Comparison of ENCODE assay signal across 8 cellular contexts in the genomic region with DNA sequence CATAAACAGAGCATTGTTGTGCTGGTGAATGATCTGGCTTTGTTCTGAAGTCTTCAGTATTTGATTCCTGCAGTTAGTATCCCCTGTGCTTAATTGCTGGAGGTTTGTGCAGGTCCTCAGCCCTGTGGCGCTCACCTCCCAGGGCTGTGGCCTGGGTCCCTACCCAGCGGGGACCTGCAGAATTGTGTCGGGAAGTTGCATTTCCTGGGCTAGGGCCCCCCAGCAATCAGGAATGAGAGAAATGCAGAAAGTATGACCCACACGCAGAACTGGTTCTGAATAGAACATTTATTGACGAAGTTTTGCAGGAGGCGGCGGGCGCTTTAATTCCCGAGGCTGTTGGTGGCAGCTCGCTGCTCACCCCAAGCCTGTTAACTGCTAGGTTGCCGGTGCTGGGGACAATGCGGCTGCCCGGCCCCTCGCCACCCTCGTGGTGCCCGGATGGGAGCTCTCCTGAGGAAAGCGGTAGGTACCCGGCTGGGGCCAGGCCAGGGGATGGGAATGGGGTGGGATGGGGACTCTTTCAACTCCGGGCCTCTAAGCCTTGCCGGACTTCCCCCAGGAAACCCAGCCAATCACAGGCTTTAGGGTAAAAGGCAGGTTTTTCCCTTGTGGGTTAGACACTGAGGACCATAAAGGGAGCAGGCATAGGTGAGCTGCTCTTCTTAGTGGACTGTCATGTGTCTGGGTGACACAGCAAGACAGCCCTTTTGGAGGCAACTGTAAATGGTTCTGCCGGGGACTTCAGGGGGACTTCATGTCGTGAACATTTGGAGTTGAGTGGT. TPM values are rescaled to one million over a fixed set of nuclear protein-coding genes. Genes with fewer than 3 reads are reported as not detected.
DNase-seq lines count a peak whose midpoint lies in the region; ATAC-seq and TF ChIP-seq lines count a peak whose summit lies in the region.

No MANE protein-coding gene starts in this region.

- H3K27ac Mint-ChIP-seq in neural crest cell (ENCODE audit: unreplicated experiment), result peak overlapping the region; percentile 73

- H3K36me3 Mint-ChIP-seq in neural crest cell (ENCODE audit: low read depth), result peaks cover 33% of the 10 kb centered on the region

- H3K27me3 Mint-ChIP-seq in neural crest cell (ENCODE audit: low read depth), result peaks cover 66% of the 10 kb centered on the region

- peaks cover 23% of the 10 kb centered on the region for H3K4me1 ChIP-seq in cardiac muscle cell (ENCODE audit: low read depth)

- CTCF ChIA-PET in HEK293T (lab: Yijun Ruan, JAX), result no interaction called here

- POLR2A ChIA-PET in HEK293T (lab: Yijun Ruan, JAX), result interaction anchor here (1.1 kb wide), 1 partner anchor 11 kb away, joined by 3 read pairs; a partner anchor contains a TSS

- H3K9me3 Mint-ChIP-seq in neural crest cell, result peaks cover 20% of the 10 kb centered on the region

- H3K4me3 ChIP-seq in cardiac muscle cell, result peak overlapping the region; percentile 4

- H3K9me3 ChIP-seq in cardiac muscle cell (ENCODE audit: low read depth), result no peaks in the 10 kb centered on the region

- DNase-seq in Right ventricle myocardium superior (no peak), Right ventricle myocardium inferior (ENCODE audit: missing footprints) (no peak), cardiac muscle cell (ENCODE audit: low read depth in 1 of 2, low spot score in 1 of 2) (no peak), neural crest cell (ENCODE audit: low read depth, low spot score) (no peak), HEK293T (ENCODE audit: extremely low spot score) (no peak), NCI-H2196 (lab: John Stamatoyannopoulos, UW; ENCODE audit: unreplicated experiment) (no peak), NCI-H2029 (lab: John Stamatoyannopoulos, UW) (no peak)

- H3K27me3 ChIP-seq in cardiac muscle cell, result no peaks in the 10 kb centered on the region

- intact Hi-C loops in Right ventricle myocardium superior (cut with DNase I), result no loop called here
- intact Hi-C loops in Right ventricle myocardium inferior (cut with DNase I), result no loop called here

- peaks cover 52% of the 10 kb centered on the region for H3K4me1 Mint-ChIP-seq in neural crest cell

- peak overlapping the region; percentile 87 for H3K4me3 Mint-ChIP-seq in neural crest cell

- H3K36me3 ChIP-seq in cardiac muscle cell, result no peaks in the 10 kb centered on the region

- ATAC-seq in Right ventricle myocardium superior (ENCODE audit: poor library complexity), result peak; percentile 22
- no peak for ATAC-seq in Right ventricle myocardium inferior
- no peak for ATAC-seq in HG03354 (IDR thresholded peaks at IDR 0.05; ENCODE audit: poor library complexity, severe bottlenecking, unreplicated experiment)

- H3K27ac ChIP-seq in cardiac muscle cell, result no peak overlapping the region

- TF ChIP-seq CTCF in cardiac muscle cell (IDR thresholded peaks at IDR 0.05; ENCODE audit: low read depth, low read length), result no peak
- no peak for TF ChIP-seq CTCF in neural crest cell (conservative IDR thresholded peaks at IDR 0.05)

TF ChIP-seq in HEK293T, 16 proteins besides CTCF, POLR2A, EP300 and RAD21:
- TF ChIP-seq TARDBP (IDR thresholded peaks at IDR 0.05), result no peak
- no peak for TF ChIP-seq NFRKB (IDR thresholded peaks at IDR 0.05)
- no peak for TF ChIP-seq FOXK2 (IDR thresholded peaks at IDR 0.05)
- no peak for TF ChIP-seq SP1 (IDR thresholded peaks at IDR 0.05)
- TF ChIP-seq ELF4 (IDR thresholded peaks at IDR 0.05), result no peak
- TF ChIP-seq ZNF384 (IDR thresholded peaks at IDR 0.05), result no peak
- TF ChIP-seq HDGF (IDR thresholded peaks at IDR 0.05; ENCODE audit: borderline replicate concordance), result no peak
- TF ChIP-seq LEF1 (IDR thresholded peaks at IDR 0.05; ENCODE audit: borderline replicate concordance), result no peak
- TF ChIP-seq CTBP1 (IDR thresholded peaks at IDR 0.05; ENCODE audit: borderline replicate concordance), result no peak
- TF ChIP-seq SUZ12 (IDR thresholded peaks at IDR 0.05), result no peak
- no peak for TF ChIP-seq FOXM1 (IDR thresholded peaks at IDR 0.05; ENCODE audit: borderline replicate concordance)
- TF ChIP-seq ARNT (IDR thresholded peaks at IDR 0.05), result no peak

RNA-seq across cellular contexts. Expression of a gene that starts 11.6 kb away (rescaled TPM):
- total RNA-seq in Right ventricle myocardium superior (16.6 TPM), Right ventricle myocardium inferior (19.6 TPM), cardiac muscle cell (54.8 and 72.2 TPM in 2 replicates), neural crest cell (43.4 and 46.0 TPM in 2 replicates)
- 17.7 and 19.2 TPM in 2 replicates for polyA plus RNA-seq in cardiac muscle cell
